In genomic region chr11:71459076-71459766, GRCh38 we compare ENCODE assay signal across 16 cellular contexts.
"Had no signal": no experiment of that assay in that cellular context is flagged by ENCODE, and none has a peak within 500 bp of the region (broad histone marks: within the 10 kb centered on the region; RNA-seq: fewer than 3 reads in every experiment).

No MANE protein-coding gene starts in this region.

- H3K4me3 Mint-ChIP-seq: activated B cell treated with CpG ODN at 0.5 μM for 24 hours; activated naive CD8-positive, alpha-beta T cell; brain; effector memory CD8-positive, alpha-beta T cell; memory B cell; naive thymus-derived CD8-positive, alpha-beta T cell; T-helper 17 cell had no signal

- DNase-seq: activated B cell treated with CpG ODN at 0.5 μM for 24 hours; activated CD4-positive, alpha-beta T cell treated with anti-CD3 and anti-CD28 coated beads for 48 hours; activated CD8-positive, alpha-beta memory T cell treated with anti-CD3 and anti-CD28 coated beads for 24 hours; activated gamma-delta T cell treated with Interleukin-2 at 50 U/mL for 16 hours; dermis blood vessel endothelial cell; effector memory CD8-positive, alpha-beta T cell; heart left ventricle; stimulated activated CD4-positive, alpha-beta T cell treated with anti-CD3 and anti-CD28 coated beads, Interleukin-4, amount 100 ng/mL, for 24 hours; stimulated activated naive CD4-positive, alpha-beta T cell; T-helper 17 cell; transverse colon had no signal

- H3K27me3 Mint-ChIP-seq: activated B cell treated with CpG ODN at 0.5 μM for 24 hours; activated naive CD8-positive, alpha-beta T cell; brain; effector memory CD8-positive, alpha-beta T cell; memory B cell; naive thymus-derived CD8-positive, alpha-beta T cell; T-helper 17 cell had no signal

- ATAC-seq: effector memory CD8-positive, alpha-beta T cell; left lobe of liver; naive thymus-derived CD8-positive, alpha-beta T cell; T-helper 17 cell had no signal

- H3K27ac Mint-ChIP-seq: activated B cell treated with CpG ODN at 0.5 μM for 24 hours; activated naive CD8-positive, alpha-beta T cell; effector memory CD8-positive, alpha-beta T cell; memory B cell had no signal

- H3K9me3 Mint-ChIP-seq: activated B cell treated with CpG ODN at 0.5 μM for 24 hours; brain; effector memory CD8-positive, alpha-beta T cell; memory B cell; naive thymus-derived CD8-positive, alpha-beta T cell had no signal
